In genomic region chr1:23959461-23960290, GRCh38 we compare ENCODE assay signal across 8 cellular contexts. TPM values are rescaled to one million over a fixed set of nuclear protein-coding genes. Genes with fewer than 3 reads are reported as not detected.
A peak's percentile ranks its signal among the peaks of the same experiment; 100 is the strongest.
DNase-seq lines count a peak whose midpoint lies in the region; ATAC-seq and TF ChIP-seq lines count a peak whose summit lies in the region.

TSS of gene PNRC2 (plus strand) at chr1:23959828. CDS start at chr1:23961458, 1,630 bp downstream.

- no peaks in the 10 kb centered on the region for H3K27me3 ChIP-seq in kidney epithelial cell (ENCODE audit: control insufficient read depth, insufficient read depth, low read length)

- H3K4me1 Mint-ChIP-seq in chondrocyte (ENCODE audit: low read depth): peaks cover 43% of the 10 kb centered on the region

- TF ChIP-seq POLR2A in GM19099 (IDR thresholded peaks at IDR 0.05; ENCODE audit: extremely low read depth, insufficient read length, low read depth): peak; percentile 92

- TF ChIP-seq CTCF in AG09319 (IDR thresholded peaks at IDR 0.05; ENCODE audit: low read depth, low read length) (no peak), chondrocyte (IDR thresholded peaks at IDR 0.05) (peak; percentile 28), kidney epithelial cell (IDR thresholded peaks at IDR 0.05; ENCODE audit: insufficient read depth, low read length, poor library complexity, severe bottlenecking) (no peak)

- peaks cover 2% of the 10 kb centered on the region for H3K36me3 ChIP-seq in kidney epithelial cell (ENCODE audit: control insufficient read depth, insufficient read depth, low read length)

- DNase-seq in AG09319 (ENCODE audit: extremely low read depth, low read depth) (peak; percentile 92), NCI-H510A (lab: John Stamatoyannopoulos, UW) (peak; percentile 90), chondrocyte (ENCODE audit: low spot score) (peak; percentile 98), kidney epithelial cell (ENCODE audit: low read depth) (peak; percentile 84)
- peak; percentile 93 to 95 for DNase-seq in activated CD4-positive, alpha-beta T cell treated with anti-CD3 and anti-CD28 coated beads for 24 hours (ENCODE audit: low read depth in 2 of 2)
- DNase-seq in stimulated activated CD4-positive, alpha-beta T cell treated with anti-CD3 and anti-CD28 coated beads, Interleukin-15, amount 100 ng/mL, for 48 hours (ENCODE audit: low read depth in 2 of 2): peak; percentile 97

- ATAC-seq in HG03432 (IDR thresholded peaks at IDR 0.05; ENCODE audit: unreplicated experiment): peak; percentile 82

- peak within 1 kb of the TSS; percentile 98 for H3K4me3 ChIP-seq in kidney epithelial cell (ENCODE audit: low read depth, low read length)

- peaks cover 14% of the 10 kb centered on the region for H3K36me3 Mint-ChIP-seq in chondrocyte (ENCODE audit: low read depth)

- H3K4me3 Mint-ChIP-seq in chondrocyte (ENCODE audit: unreplicated experiment): peak within 1 kb of the TSS; percentile 99

- H3K9me3 Mint-ChIP-seq in chondrocyte (ENCODE audit: low read depth): no peaks in the 10 kb centered on the region

- peak within 1 kb of the TSS; percentile 100 for H3K27ac Mint-ChIP-seq in chondrocyte (ENCODE audit: unreplicated experiment)

- no peaks in the 10 kb centered on the region for H3K27me3 Mint-ChIP-seq in chondrocyte (ENCODE audit: low read depth)

RNA-seq across cellular contexts. Expression of gene PNRC2, which starts in this region (rescaled TPM):
- 52.9 to 62.6 TPM (median 54.2 TPM) in 3 replicates for total RNA-seq in chondrocyte
- total RNA-seq in kidney epithelial cell: 95.9 and 102 TPM in 2 replicates

Comparison
In these comparisons a context has a peak if more than half of its experiments do, and no peak if none do; other contexts are left out.
1. Peak in every context shown above with its lines: DNase-seq, ATAC-seq and H3K4me3 ChIP-seq.